Comparison of ENCODE assay signal across 1 cellular context in genomic region chr1:1066403-1067283, GRCh38.
TF ChIP-seq lines count a peak whose summit lies in the region.

No MANE protein-coding gene starts in this region.

TF ChIP-seq in HEK293, 187 proteins besides CTCF, POLR2A, EP300 and RAD21 (continued from another document and continues in another):
- TF ChIP-seq PRDM2 (tag by site-specific recombination; IDR thresholded peaks at IDR 0.05; ENCODE audit: borderline replicate concordance) (no peak), GLI2 (tag by site-specific recombination; IDR thresholded peaks at IDR 0.05; ENCODE audit: borderline replicate concordance, low read depth) (no peak), ZNF140 (tag by site-specific recombination; IDR thresholded peaks at IDR 0.05) (no peak), ZNF391 (tag by site-specific recombination; IDR thresholded peaks at IDR 0.05; ENCODE audit: borderline replicate concordance, low read depth) (no peak), ZNF394 (tag by site-specific recombination; IDR thresholded peaks at IDR 0.05; ENCODE audit: borderline replicate concordance) (no peak), ZNF639 (tag by site-specific recombination; IDR thresholded peaks at IDR 0.05) (no peak), ZSCAN30 (tag by site-specific recombination; IDR thresholded peaks at IDR 0.05) (no peak), GLIS2 (tag by site-specific recombination; IDR thresholded peaks at IDR 0.05) (peak; percentile 33; the same call in 1 of the 2 replicates), RBAK (tag by site-specific recombination; IDR thresholded peaks at IDR 0.05) (no peak), ZNF548 (tag by site-specific recombination; IDR thresholded peaks at IDR 0.05) (no peak), SALL2 (tag by site-specific recombination; IDR thresholded peaks at IDR 0.05; ENCODE audit: borderline replicate concordance) (no peak), ZNF704 (tag by site-specific recombination; IDR thresholded peaks at IDR 0.05) (no peak), ZNF776 (tag by site-specific recombination; IDR thresholded peaks at IDR 0.05; ENCODE audit: borderline replicate concordance) (no peak), ZBTB11 (tag by site-specific recombination; conservative IDR thresholded peaks at IDR 0.05; ENCODE audit: low read depth) (no peak), ZNF449 (tag by site-specific recombination; IDR thresholded peaks at IDR 0.05) (no peak), ZNF175 (tag by site-specific recombination; IDR thresholded peaks at IDR 0.05) (no peak), ZNF571 (tag by site-specific recombination; IDR thresholded peaks at IDR 0.05) (no peak), KLF1 (tag by site-specific recombination; IDR thresholded peaks at IDR 0.05) (peak; percentile 87), OSR2 (tag by site-specific recombination; IDR thresholded peaks at IDR 0.05) (no peak), SP3 (tag by site-specific recombination; IDR thresholded peaks at IDR 0.05) (peak; percentile 21; the same call in 1 of the 2 replicates), TRIM28 (IDR thresholded peaks at IDR 0.05; ENCODE audit: borderline replicate concordance, low read length) (no peak), ZNF2 (tag by site-specific recombination; IDR thresholded peaks at IDR 0.05) (no peak), TSHZ1 (tag by site-specific recombination; IDR thresholded peaks at IDR 0.05; ENCODE audit: borderline replicate concordance) (no peak), ZNF513 (tag by site-specific recombination; IDR thresholded peaks at IDR 0.05) (no peak), PRDM4 (tag by site-specific recombination; IDR thresholded peaks at IDR 0.05) (no peak), ZNF701 (tag by site-specific recombination; IDR thresholded peaks at IDR 0.05) (no peak), ZNF600 (tag by site-specific recombination; IDR thresholded peaks at IDR 0.05) (peak; percentile 64), ZBTB20 (tag by site-specific recombination; IDR thresholded peaks at IDR 0.05) (peak; percentile 46; the same call in 1 of the 2 replicates), HIC1 (tag by site-specific recombination; IDR thresholded peaks at IDR 0.05) (peak; percentile 63; the same call in 1 of the 2 replicates), KLF10 (tag by site-specific recombination; IDR thresholded peaks at IDR 0.05) (peak; percentile 59; the same call in 1 of the 2 replicates)
